Comparison of ENCODE assay signal across 26 cellular contexts in the genomic region with DNA sequence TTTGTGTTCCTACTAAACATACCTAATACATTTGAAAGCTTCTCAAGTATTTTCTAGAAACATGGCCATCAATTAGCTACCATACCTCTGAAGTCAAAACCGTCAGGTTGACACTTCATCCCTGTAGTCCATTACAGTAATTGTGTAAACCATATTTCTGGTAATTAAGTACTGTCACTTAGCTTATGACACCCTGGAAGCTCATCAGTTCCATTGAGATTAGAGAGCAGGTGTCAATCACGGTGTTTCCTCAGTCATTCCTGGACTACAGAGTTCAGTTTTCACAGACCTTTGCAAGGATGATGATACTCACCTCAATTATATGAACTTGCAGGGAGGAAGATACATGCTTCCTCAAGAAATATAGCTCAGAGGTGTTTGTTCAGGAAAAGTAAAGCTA.
"Had no signal": no experiment of that assay in that cellular context is flagged by ENCODE, and none has a peak within 500 bp of the region (broad histone marks: within the 10 kb centered on the region; RNA-seq: fewer than 3 reads in every experiment).

No MANE protein-coding gene starts in this region.

- H3K9me3 ChIP-seq: neutrophil, pancreas, prostate gland, right lobe of liver, sigmoid colon, thoracic aorta, thyroid gland, upper lobe of left lung, vagina had no signal

- H3K27ac ChIP-seq: neutrophil, pancreas, prostate gland, right lobe of liver, sigmoid colon, stomach, thoracic aorta, thyroid gland, tibial nerve, upper lobe of left lung, vagina had no signal

- H3K36me3 ChIP-seq: neutrophil, pancreas, prostate gland, right lobe of liver, sigmoid colon, stomach, thoracic aorta, thyroid gland, upper lobe of left lung, vagina had no signal

- H3K27me3 ChIP-seq: neutrophil, pancreas, right lobe of liver, sigmoid colon, stomach, thyroid gland, tibial nerve, upper lobe of left lung, vagina had no signal

- H3K9me3 Mint-ChIP-seq: nephron progenitor cell had no signal

- H3K4me3 ChIP-seq: pancreas, prostate gland, right lobe of liver, sigmoid colon, stomach, thoracic aorta, thyroid gland, tibial nerve, upper lobe of left lung, vagina had no signal

- H3K27me3 Mint-ChIP-seq: natural killer cell treated with Interleukin-12 subunit alpha and Interleukin-12 subunit beta and Interleukin-15 and Interleukin-18, amount 100 ng/mL, for 72 hours; stimulated activated naive B cell treated with anti-CD40 and anti-IgM and Interleukin-4, amounts not matched to agents 10 μg/mL and 1 μg/mL and 100 μg/mL, for 72 hours; stimulated activated naive CD8-positive, alpha-beta T cell treated with anti-CD3 and anti-CD28 coated beads, Interleukin-15, Interleukin-2, amounts not matched to agents 100 ng/mL and 50 ng/mL, for 24 hours had no signal

- ATAC-seq: natural killer cell treated with Interleukin-12 subunit alpha and Interleukin-12 subunit beta and Interleukin-15 and Interleukin-18, amount 100 ng/mL, for 72 hours; pancreas; right cardiac atrium; right lobe of liver; stimulated activated effector memory CD8-positive, alpha-beta T cell treated with anti-CD3 and anti-CD28 coated beads, Interleukin-12 subunit alpha, Interleukin-12 subunit beta, amount 100 ng/mL, for 72 hours; stimulated activated naive B cell treated with anti-CD40 and anti-IgM and Interleukin-4, amounts not matched to agents 10 μg/mL and 1 μg/mL and 100 μg/mL, for 72 hours had no signal

- DNase-seq: nephron progenitor cell; nucleus accumbens; pancreas; right cardiac atrium; right lobe of liver; sigmoid colon; small intestine; stimulated activated CD4-positive, alpha-beta T cell treated with anti-CD3 and anti-CD28 coated beads, Interleukin-15, amount 100 ng/mL, for 24 hours; stimulated activated CD4-positive, alpha-beta T cell treated with anti-CD3 and anti-CD28 coated beads, Interleukin-2, amount 100 ng/mL, for 24 hours; stimulated activated CD4-positive, alpha-beta T cell treated with anti-CD3 and anti-CD28 coated beads, Interleukin-2, amount 100 ng/mL, for 48 hours; stimulated activated CD4-positive, alpha-beta T cell treated with anti-CD3 and anti-CD28 coated beads, Interleukin-4, amount 100 ng/mL, for 24 hours; stimulated activated naive B cell treated with anti-CD40 and anti-IgM and Interleukin-4, amounts not matched to agents 10 μg/mL and 1 μg/mL and 100 μg/mL, for 72 hours; stimulated activated naive CD4-positive, alpha-beta T cell treated with Interleukin-2 at 50 U/mL for 16 hours; stomach; thyroid gland; trophoblast cell; upper lobe of left lung had no signal

- H3K4me1 ChIP-seq: pancreas, prostate gland, sigmoid colon, stomach, thyroid gland, tibial nerve, upper lobe of left lung, vagina had no signal

- H3K36me3 Mint-ChIP-seq: stimulated activated effector memory CD8-positive, alpha-beta T cell treated with anti-CD3 and anti-CD28 coated beads, Interleukin-12 subunit alpha, Interleukin-12 subunit beta, amount 100 ng/mL, for 72 hours; stimulated activated naive B cell treated with anti-CD40 and anti-IgM and Interleukin-4, amounts not matched to agents 10 μg/mL and 1 μg/mL and 100 μg/mL, for 72 hours had no signal

- H3K27ac Mint-ChIP-seq: natural killer cell treated with Interleukin-12 subunit alpha and Interleukin-12 subunit beta and Interleukin-15 and Interleukin-18, amount 100 ng/mL, for 72 hours; nephron progenitor cell; stimulated activated effector memory CD8-positive, alpha-beta T cell treated with anti-CD3 and anti-CD28 coated beads, Interleukin-12 subunit alpha, Interleukin-12 subunit beta, amount 100 ng/mL, for 72 hours; stimulated activated naive B cell treated with anti-CD40 and anti-IgM and Interleukin-4, amounts not matched to agents 10 μg/mL and 1 μg/mL and 100 μg/mL, for 72 hours; stimulated activated naive CD8-positive, alpha-beta T cell treated with anti-CD3 and anti-CD28 coated beads, Interleukin-15, Interleukin-2, amounts not matched to agents 100 ng/mL and 50 ng/mL, for 24 hours had no signal

- H3K4me3 Mint-ChIP-seq: natural killer cell treated with Interleukin-12 subunit alpha and Interleukin-12 subunit beta and Interleukin-15 and Interleukin-18, amount 100 ng/mL, for 72 hours; nephron progenitor cell; neural crest cell; stimulated activated effector memory CD8-positive, alpha-beta T cell treated with anti-CD3 and anti-CD28 coated beads, Interleukin-12 subunit alpha, Interleukin-12 subunit beta, amount 100 ng/mL, for 72 hours; stimulated activated naive B cell treated with anti-CD40 and anti-IgM and Interleukin-4, amounts not matched to agents 10 μg/mL and 1 μg/mL and 100 μg/mL, for 72 hours; stimulated activated naive CD8-positive, alpha-beta T cell treated with anti-CD3 and anti-CD28 coated beads, Interleukin-15, Interleukin-2, amounts not matched to agents 100 ng/mL and 50 ng/mL, for 24 hours had no signal

- H3K4me1 Mint-ChIP-seq: nephron progenitor cell; neural crest cell; stimulated activated effector memory CD8-positive, alpha-beta T cell treated with anti-CD3 and anti-CD28 coated beads, Interleukin-12 subunit alpha, Interleukin-12 subunit beta, amount 100 ng/mL, for 72 hours; stimulated activated naive B cell treated with anti-CD40 and anti-IgM and Interleukin-4, amounts not matched to agents 10 μg/mL and 1 μg/mL and 100 μg/mL, for 72 hours had no signal
